ENCODE assay signal across 9 cellular contexts in the genomic region with DNA sequence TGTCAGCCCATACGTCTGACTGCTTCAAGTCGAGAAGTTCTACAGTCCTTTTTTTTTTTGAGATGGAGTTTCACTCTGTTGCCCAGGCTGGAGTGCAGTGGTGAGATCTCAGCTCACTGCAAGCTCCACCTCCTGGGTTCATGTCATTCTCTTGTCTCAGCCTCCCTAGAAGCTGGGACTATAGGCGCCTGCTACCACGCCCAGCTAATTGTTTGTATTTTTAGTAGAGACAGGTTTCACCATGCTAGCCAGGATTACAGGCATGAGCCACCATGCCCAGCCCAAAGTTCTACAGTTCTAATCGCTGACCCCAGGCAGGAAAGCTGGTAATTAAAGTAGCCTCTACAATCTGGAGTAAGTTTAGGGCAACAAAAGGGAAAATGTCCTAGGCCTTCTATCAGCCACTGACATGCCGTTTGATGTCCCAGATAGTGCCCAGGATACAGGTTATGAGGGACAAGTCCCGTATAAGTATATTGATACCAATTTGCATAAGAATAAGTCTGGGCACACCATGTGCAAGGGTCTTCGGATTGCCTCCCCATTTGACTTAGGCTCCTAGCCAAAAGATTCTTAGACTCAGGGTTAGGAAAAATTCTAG.
DNase-seq lines count a peak whose midpoint lies in the region; ATAC-seq, FAIRE-seq and TF ChIP-seq lines count a peak whose summit lies in the region.
"Had no signal": no experiment of that assay in that cellular context is flagged by ENCODE, and none has a peak within 500 bp of the region (broad histone marks: within the 10 kb centered on the region; RNA-seq: fewer than 3 reads in every experiment).

No MANE protein-coding gene starts in this region.

- H3K36me3 ChIP-seq in upper lobe of left lung (no peaks in the 10 kb centered on the region), gastroesophageal sphincter (no peaks in the 10 kb centered on the region)

- peak overlapping the region in 42 of 59 donors; percentile 10 to 60 (median 42) for H3K4me3 ChIP-seq in dorsolateral prefrontal cortex
- peak overlapping the region; percentile 33 to 64 (median 48) for H3K4me3 ChIP-seq in upper lobe of left lung
- peak overlapping the region in 1 of 2 donors; percentile 45 for H3K4me3 ChIP-seq in gastroesophageal sphincter

- peak; percentile 37 for ATAC-seq in HG03095 (IDR thresholded peaks at IDR 0.05; ENCODE audit: unreplicated experiment)
- peak; percentile 15 to 24 for ATAC-seq in upper lobe of left lung (ENCODE audit: low FRiP score in 2 of 2)
- ATAC-seq in gastroesophageal sphincter = no peak

- 47 to 69% methylated on average over 7 to 8 of the region's 8 CpGs for WGBS in upper lobe of left lung, 2 donors
- WGBS in gastroesophageal sphincter (ENCODE audit: low coverage in 1 of 2), 2 donors = 61 to 87% methylated on average over 3 to 8 of the region's 8 CpGs

- FAIRE-seq in RCC 7860 (lab: Jason Lieb, UNC) = peak; percentile 81
- FAIRE-seq: astrocyte had no signal

- TF ChIP-seq CTCF in dorsolateral prefrontal cortex (IDR thresholded peaks at IDR 0.05 in 54 of 56, conservative IDR thresholded peaks at IDR 0.05 in 2 of 56; ENCODE audit: low read depth in 1 of 56, partially characterized antibody in 56 of 56) = no peak
- TF ChIP-seq CTCF in upper lobe of left lung (IDR thresholded peaks at IDR 0.05) = no peak
- TF ChIP-seq CTCF in gastroesophageal sphincter (IDR thresholded peaks at IDR 0.05) = no peak

- H3K4me1 ChIP-seq in upper lobe of left lung (peaks cover 0 to 9% (median 1%) of the 10 kb centered on the region in 4 donors), gastroesophageal sphincter (no peaks in the 10 kb centered on the region)

- peak; percentile 37 for DNase-seq in stimulated activated CD4-positive, alpha-beta T cell treated with anti-CD3 and anti-CD28 coated beads, Interleukin-15, amount 100 ng/mL, for 24 hours
- DNase-seq in stimulated activated CD4-positive, alpha-beta T cell treated with anti-CD3 and anti-CD28 coated beads, Interleukin-12 subunit alpha, Interleukin-12 subunit beta, amount 100 ng/mL, for 4 hours = no peak
- DNase-seq in RCC 7860 (ENCODE audit: low spot score) (peak; percentile 52), dorsolateral prefrontal cortex (no peak), upper lobe of left lung (no peak), NCI-H524 (lab: John Stamatoyannopoulos, UW) (no peak)

- intact Hi-C loops in dorsolateral prefrontal cortex (cut with DNase I) = no loop called here

- no peak for TF ChIP-seq EP300 in upper lobe of left lung (IDR thresholded peaks at IDR 0.05)
- no peak for TF ChIP-seq EP300 in gastroesophageal sphincter (IDR thresholded peaks at IDR 0.05)

- H3K27ac ChIP-seq in dorsolateral prefrontal cortex (peak overlapping the region in 5 of 59 donors; percentile 29 to 68 (median 62)), upper lobe of left lung (peak overlapping the region; percentile 58 to 79 (median 77)), gastroesophageal sphincter (peak overlapping the region in 1 of 4 donors; percentile 61)

- TF ChIP-seq POLR2A in upper lobe of left lung (IDR thresholded peaks at IDR 0.05) (no peak), gastroesophageal sphincter (IDR thresholded peaks at IDR 0.05) (no peak)

- H3K27me3 ChIP-seq in dorsolateral prefrontal cortex (no peaks in the 10 kb centered on the region), upper lobe of left lung (no peaks in the 10 kb centered on the region), gastroesophageal sphincter (no peaks in the 10 kb centered on the region)

- no peaks in the 10 kb centered on the region for H3K9me3 ChIP-seq in upper lobe of left lung
- no peaks in the 10 kb centered on the region for H3K9me3 ChIP-seq in gastroesophageal sphincter

Comparison
In these comparisons a context has a peak if more than half of its experiments do, and no peak if none do; other contexts are left out.
1. DNase-seq: peak in stimulated activated CD4-positive, alpha-beta T cell treated with anti-CD3 and anti-CD28 coated beads, Interleukin-15, amount 100 ng/mL, for 24 hours (single experiment) and RCC 7860 (single experiment); none in stimulated activated CD4-positive, alpha-beta T cell treated with anti-CD3 and anti-CD28 coated beads, Interleukin-12 subunit alpha, Interleukin-12 subunit beta, amount 100 ng/mL, for 4 hours (single experiment), dorsolateral prefrontal cortex (0 of 10), upper lobe of left lung (0 of 2) and NCI-H524 (0 of 2).